1 cellular context compared by ENCODE assay signal in the genomic region with DNA sequence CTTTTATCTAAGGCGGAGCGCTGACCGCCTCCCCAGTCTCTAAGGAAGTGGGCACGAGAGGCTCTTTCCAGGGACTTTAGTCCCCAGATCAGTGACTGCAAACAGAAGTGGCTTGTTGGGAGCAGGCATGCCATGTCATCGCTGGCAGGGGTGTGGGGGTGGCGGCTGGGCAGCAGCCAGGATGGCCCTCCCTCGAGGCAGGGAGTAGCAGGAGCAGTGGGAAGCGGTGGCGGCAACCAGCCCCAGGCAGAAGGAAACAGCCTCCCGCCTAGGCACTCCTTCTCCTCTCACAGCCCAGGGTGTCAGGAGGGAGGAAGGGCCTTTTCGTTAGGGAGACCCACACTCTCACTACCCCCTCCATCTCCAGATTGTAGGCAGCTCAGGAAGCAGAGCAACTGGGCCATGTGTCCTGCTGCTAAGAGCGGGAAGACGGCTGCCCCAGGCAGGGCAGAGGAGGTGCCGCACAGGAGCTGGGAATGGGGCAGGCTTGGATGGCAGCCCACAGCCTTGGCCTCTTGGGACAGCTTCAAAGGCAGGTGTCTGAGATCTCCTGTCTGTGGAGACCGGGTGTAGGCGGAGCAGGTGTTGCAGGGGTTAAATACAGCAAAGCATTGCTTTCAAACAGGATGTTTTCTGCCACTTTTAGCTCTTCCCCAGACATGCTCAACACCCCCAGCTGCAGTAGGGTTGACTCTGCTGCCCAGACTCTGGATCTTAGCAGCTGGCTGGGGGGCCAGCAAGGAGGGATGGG.
TF ChIP-seq lines count a peak whose summit lies in the region.

No MANE protein-coding gene starts in this region.

TF ChIP-seq in IMR-90, 13 proteins besides CTCF, POLR2A, EP300 and RAD21 (continued from another document):
- TF ChIP-seq RCOR1 (IDR thresholded peaks at IDR 0.05; ENCODE audit: insufficient replicate concordance, low read length): no peak
TF ChIP-seq in IMR-90: peak in this region for 0.
